In genomic region chr3:183490653-183491052, GRCh38 we compare ENCODE assay signal across 9 cellular contexts.
DNase-seq lines count a peak whose midpoint lies in the region; ATAC-seq and TF ChIP-seq lines count a peak whose summit lies in the region.
"Had no signal": no experiment of that assay in that cellular context is flagged by ENCODE, and none has a peak within 500 bp of the region (broad histone marks: within the 10 kb centered on the region; RNA-seq: fewer than 3 reads in every experiment).

No MANE protein-coding gene starts in this region.

- no peak overlapping the region for H3K4me2 ChIP-seq in smooth muscle cell

- 88% methylated on average over 6 of the region's 6 CpGs for WGBS in smooth muscle cell (ENCODE audit: low lambda C conversion rate)

- DNase-seq in CD4-positive, alpha-beta T cell = peak in 1 of 10 experiments; percentile 48
- DNase-seq in KBM-7 (peak; percentile 82), T-cell (peak in 6 of 34 experiments; percentile 8 to 46 (median 20)), kidney glomerular epithelial cell (lab: John Stamatoyannopoulos, UW) (peak; percentile 71), RKO (ENCODE audit: low spot score) (no peak), HCEC 1CT (no peak), smooth muscle cell (lab: John Stamatoyannopoulos, UW; ENCODE audit: unreplicated experiment) (no peak)
- no peak for DNase-seq in activated T-helper 2 cell treated with anti-CD3 and anti-CD28 coated beads, Interferon-gamma antibody, Interleukin-2, Interleukin-4, amounts not matched to agents 10 μg/mL and 5 μg/mL and 100 μg/mL, durations not matched to agents 14 hours and 24 hours and 36 hours (ENCODE audit: low spot score)

- in situ Hi-C loops in KBM-7 (cut with MboI; ENCODE audit: low pct_unique_long_range_greater_than_20kb, low sequenced_read_pairs) = no loop called here

- TF ChIP-seq CTCF in CD4-positive, alpha-beta T cell (IDR thresholded peaks at IDR 0.05) = no peak
- TF ChIP-seq CTCF in smooth muscle cell (IDR thresholded peaks at IDR 0.05; ENCODE audit: borderline replicate concordance, insufficient read depth, poor library complexity, severe bottlenecking) = no peak

- no peak overlapping the region for H2AFZ ChIP-seq in smooth muscle cell (ENCODE audit: low read depth)

- ATAC-seq in CD4-positive, alpha-beta T cell (ENCODE audit: poor library complexity) = peak; percentile 68
- peak in 3 of 4 experiments; percentile 29 to 73 (median 47) for ATAC-seq in T-cell (replicated peaks in 1 of 4)

- H3K9me3 ChIP-seq in CD4-positive, alpha-beta T cell (ENCODE audit: control insufficient read depth, low read length) = no peaks in the 10 kb centered on the region
- H3K9me3 ChIP-seq in smooth muscle cell (replicated peaks; ENCODE audit: low read depth) = no peaks in the 10 kb centered on the region

- H3K27me3 Mint-ChIP-seq in CD4-positive, alpha-beta T cell = no peaks in the 10 kb centered on the region
- H3K27me3 Mint-ChIP-seq in T-cell = no peaks in the 10 kb centered on the region
- no peaks in the 10 kb centered on the region for H3K27me3 Mint-ChIP-seq in activated T-helper 2 cell treated with anti-CD3 and anti-CD28 coated beads, Interferon-gamma antibody, Interleukin-2, Interleukin-4, amounts not matched to agents 10 μg/mL and 5 μg/mL and 100 μg/mL, durations not matched to agents 14 hours and 24 hours and 36 hours (ENCODE audit: low read depth)

- H3K27me3 ChIP-seq in CD4-positive, alpha-beta T cell (ENCODE audit: control insufficient read depth, insufficient read depth, low read length) = no peaks in the 10 kb centered on the region
- no peaks in the 10 kb centered on the region for H3K27me3 ChIP-seq in smooth muscle cell (ENCODE audit: low read depth)

- H3K27ac ChIP-seq in CD4-positive, alpha-beta T cell (ENCODE audit: low read depth, low read length) = no peak overlapping the region
- no peak overlapping the region for H3K27ac ChIP-seq in smooth muscle cell (ENCODE audit: low read depth)

- H3K4me1 Mint-ChIP-seq in CD4-positive, alpha-beta T cell (ENCODE audit: low read depth) = peaks cover 18% of the 10 kb centered on the region
- H3K4me1 Mint-ChIP-seq in T-cell = peaks cover 7 to 13% (median 10%) of the 10 kb centered on the region in 3 donors
- no peaks in the 10 kb centered on the region for H3K4me1 Mint-ChIP-seq in activated T-helper 2 cell treated with anti-CD3 and anti-CD28 coated beads, Interferon-gamma antibody, Interleukin-2, Interleukin-4, amounts not matched to agents 10 μg/mL and 5 μg/mL and 100 μg/mL, durations not matched to agents 14 hours and 24 hours and 36 hours (ENCODE audit: low read depth)

- peaks cover 69% of the 10 kb centered on the region for H3K36me3 Mint-ChIP-seq in CD4-positive, alpha-beta T cell (ENCODE audit: low read depth)
- H3K36me3 Mint-ChIP-seq in T-cell = peaks cover 43% of the 10 kb centered on the region
- peaks cover 43% of the 10 kb centered on the region for H3K36me3 Mint-ChIP-seq in activated T-helper 2 cell treated with anti-CD3 and anti-CD28 coated beads, Interferon-gamma antibody, Interleukin-2, Interleukin-4, amounts not matched to agents 10 μg/mL and 5 μg/mL and 100 μg/mL, durations not matched to agents 14 hours and 24 hours and 36 hours (ENCODE audit: low read depth)

- H3K4me1 ChIP-seq in smooth muscle cell (ENCODE audit: low read depth) = peaks cover 8% of the 10 kb centered on the region

- no peaks in the 10 kb centered on the region for H3K36me3 ChIP-seq in smooth muscle cell (ENCODE audit: low read depth)

- no peaks in the 10 kb centered on the region for H3F3A ChIP-seq in smooth muscle cell (ENCODE audit: low read depth)

- POLR2A ChIA-PET in CD4-positive, alpha-beta T cell (lab: Charles Lee) = no interaction called here
- POLR2A ChIA-PET in T-cell (lab: Charles Lee) = no interaction called here

- H4K20me1 ChIP-seq in smooth muscle cell (ENCODE audit: low read depth) = no peaks in the 10 kb centered on the region

- H3K4me3 ChIP-seq in smooth muscle cell = no peak overlapping the region

- CTCF ChIA-PET in CD4-positive, alpha-beta T cell (lab: Charles Lee) = no interaction called here
- CTCF ChIA-PET in T-cell (lab: Charles Lee) = interaction anchor here in 1 of 2 donors (0.7 kb wide), 2 partner anchors 613 to 1173 kb away, joined by 3 read pairs; no protein-coding TSS in a partner anchor

- no peak overlapping the region for H3K4me3 Mint-ChIP-seq in CD4-positive, alpha-beta T cell
- H3K4me3 Mint-ChIP-seq in T-cell = peak overlapping the region in 1 of 3 donors; percentile 27
- H3K4me3 Mint-ChIP-seq in activated T-helper 2 cell treated with anti-CD3 and anti-CD28 coated beads, Interferon-gamma antibody, Interleukin-2, Interleukin-4, amounts not matched to agents 10 μg/mL and 5 μg/mL and 100 μg/mL, durations not matched to agents 14 hours and 24 hours and 36 hours (ENCODE audit: low read depth) = no peak overlapping the region

- H3K27ac Mint-ChIP-seq in CD4-positive, alpha-beta T cell = peak overlapping the region; percentile 54
- H3K27ac Mint-ChIP-seq in T-cell = peak overlapping the region; percentile 55 to 59
- H3K27ac Mint-ChIP-seq in activated T-helper 2 cell treated with anti-CD3 and anti-CD28 coated beads, Interferon-gamma antibody, Interleukin-2, Interleukin-4, amounts not matched to agents 10 μg/mL and 5 μg/mL and 100 μg/mL, durations not matched to agents 14 hours and 24 hours and 36 hours = no peak overlapping the region

- H3K9me3 Mint-ChIP-seq in CD4-positive, alpha-beta T cell = no peaks in the 10 kb centered on the region
- H3K9me3 Mint-ChIP-seq in T-cell = no peaks in the 10 kb centered on the region
- no peaks in the 10 kb centered on the region for H3K9me3 Mint-ChIP-seq in activated T-helper 2 cell treated with anti-CD3 and anti-CD28 coated beads, Interferon-gamma antibody, Interleukin-2, Interleukin-4, amounts not matched to agents 10 μg/mL and 5 μg/mL and 100 μg/mL, durations not matched to agents 14 hours and 24 hours and 36 hours
- H3K9me3 Mint-ChIP-seq: activated naive CD4-positive, alpha-beta T cell treated with anti-CD3 and anti-CD28 coated beads, Interleukin-2, amount 50 U/mL, for 72 hours had no signal

- intact Hi-C loops in CD4-positive, alpha-beta T cell (cut with DNase I, micrococcal nuclease) = no loop called here
- intact Hi-C loops in activated T-helper 2 cell treated with anti-CD3 and anti-CD28 coated beads, Interferon-gamma antibody, Interleukin-2, Interleukin-4, amounts not matched to agents 10 μg/mL and 5 μg/mL and 100 μg/mL, durations not matched to agents 14 hours and 24 hours and 36 hours (cut with micrococcal nuclease) = no loop called here

- no peaks in the 10 kb centered on the region for H3K79me2 ChIP-seq in smooth muscle cell (ENCODE audit: low read depth)

- no peak overlapping the region for H3K9ac ChIP-seq in smooth muscle cell (ENCODE audit: low read depth)

Comparison
In these comparisons a context has a peak if more than half of its experiments do, and no peak if none do; other contexts are left out.
1. DNase-seq: peak in KBM-7 (single experiment) and kidney glomerular epithelial cell (single experiment); none in activated T-helper 2 cell treated with anti-CD3 and anti-CD28 coated beads, Interferon-gamma antibody, Interleukin-2, Interleukin-4, amounts not matched to agents 10 μg/mL and 5 μg/mL and 100 μg/mL, durations not matched to agents 14 hours and 24 hours and 36 hours (single experiment), RKO (single experiment), HCEC 1CT (single experiment) and smooth muscle cell (single experiment).